Comparison of ENCODE assay signal across 25 cellular contexts in genomic region chr3:160440687-160441086, GRCh38.
"Had no signal": no experiment of that assay in that cellular context is flagged by ENCODE, and none has a peak within 500 bp of the region (broad histone marks: within the 10 kb centered on the region; RNA-seq: fewer than 3 reads in every experiment).

No MANE protein-coding gene starts in this region.

- H3K27me3 ChIP-seq: colonic mucosa, SJCRH30 had no signal

- ATAC-seq: activated CD8-positive, alpha-beta T cell treated with anti-CD3 and anti-CD28 coated beads, Interleukin-2, amount 10 ng/mL, durations not matched to agents 7 days and 5 days; Right ventricle myocardium inferior; WTC11 had no signal

- H3K27me3 Mint-ChIP-seq: activated naive CD8-positive, alpha-beta T cell had no signal

- H3K36me3 ChIP-seq: colonic mucosa had no signal

- H3K27ac ChIP-seq: colonic mucosa, SJCRH30 had no signal

- H3K9me3 Mint-ChIP-seq: activated naive CD4-positive, alpha-beta T cell treated with anti-CD3 and anti-CD28 coated beads for 36 hours; T-helper 1 cell treated with Interleukin-12 subunit alpha and Interleukin-12 subunit beta and Interleukin-4 antibody, amounts not matched to agents 30 μg/mL and 1 μg/mL, for 36 hours had no signal

- H3K4me3 Mint-ChIP-seq: activated CD8-positive, alpha-beta T cell treated with anti-CD3 and anti-CD28 coated beads, Interleukin-2, amount 10 ng/mL, durations not matched to agents 7 days and 5 days; activated naive CD4-positive, alpha-beta T cell treated with anti-CD3 and anti-CD28 coated beads for 36 hours; activated naive CD8-positive, alpha-beta T cell; T-helper 1 cell treated with Interleukin-12 subunit alpha and Interleukin-12 subunit beta and Interleukin-4 antibody, amounts not matched to agents 30 μg/mL and 1 μg/mL, for 36 hours; WTC11 had no signal

- H3K4me1 ChIP-seq: colonic mucosa, SJCRH30 had no signal

- H3K9me3 ChIP-seq: colonic mucosa, SJCRH30 had no signal

- H3K4me3 ChIP-seq: colonic mucosa, SJCRH30 had no signal

- DNase-seq: activated CD4-positive, alpha-beta T cell treated with anti-CD3 and anti-CD28 coated beads for 48 hours; activated CD4-positive, alpha-beta T cell treated with anti-CD3 and anti-CD28 coated beads, Interleukin-2, amount 50 U/mL, for 4 hours; activated CD4-positive, CD25-positive, alpha-beta regulatory T cell treated with anti-CD3 and anti-CD28 coated beads, Interleukin-2, amount 50 U/mL, for 72 hours; activated CD8-positive, alpha-beta memory T cell treated with anti-CD3 and anti-CD28 coated beads, Interleukin-2, amount 50 U/mL, for 48 hours; activated CD8-positive, alpha-beta T cell treated with anti-CD3 and anti-CD28 coated beads, Interleukin-2, amount 10 ng/mL, durations not matched to agents 7 days and 5 days; activated gamma-delta T cell; activated naive CD4-positive, alpha-beta T cell treated with anti-CD3 and anti-CD28 coated beads for 36 hours; activated T-cell treated with anti-CD3 and anti-CD28 coated beads, Interleukin-2, amount 50 U/mL, for 1 hour; cerebellar nuclear complex; colonic mucosa; NCI-H1092; NCI-H1417; NCI-H1694; NCI-H2029; NCI-H2107; NCI-H2171 treated with DMSO at 0.1 percent for 48 hours; NCI-H226; NCI-H526 treated with DMSO at 0.1 percent for 48 hours; NCI-H82; SJCRH30; T-helper 9 cell had no signal

- H3K27ac Mint-ChIP-seq: activated CD8-positive, alpha-beta T cell treated with anti-CD3 and anti-CD28 coated beads, Interleukin-2, amount 10 ng/mL, durations not matched to agents 7 days and 5 days; activated naive CD4-positive, alpha-beta T cell treated with anti-CD3 and anti-CD28 coated beads for 36 hours; activated naive CD8-positive, alpha-beta T cell; T-helper 1 cell treated with Interleukin-12 subunit alpha and Interleukin-12 subunit beta and Interleukin-4 antibody, amounts not matched to agents 30 μg/mL and 1 μg/mL, for 36 hours; WTC11 had no signal
